ENCODE assay signal across 8 cellular contexts in genomic region chr5:43191740-43192557, GRCh38. TPM values are rescaled to one million over a fixed set of nuclear protein-coding genes. Genes with fewer than 3 reads are reported as not detected.
DNase-seq lines count a peak whose midpoint lies in the region; ATAC-seq lines count a peak whose summit lies in the region.

Gene NIM1K, plus strand, starts transcription at chr5:43192225. Its CDS starts 53,551 bp downstream, at chr5:43245776.

- intact Hi-C loops in activated T-helper 1 cell treated with anti-CD3 and anti-CD28 coated beads, Interleukin-12 subunit alpha, Interleukin-12 subunit beta, Interleukin-2, Interleukin-4 antibody, amounts not matched to agents 30 ng/mL and 10 ng/mL and 1 ng/mL, durations not matched to agents 14 hours and 24 hours and 36 hours (cut with micrococcal nuclease): loop anchor here (2.0 to 5.0 kb wide), 5 partner anchors 117 to 291 kb away; partner anchors contain the start of gene TMEM267

- POLR2A ChIA-PET in naive thymus-derived CD8-positive, alpha-beta T cell (lab: Charles Lee): interaction anchor here (0.5 to 0.6 kb wide), 2 partner anchors 210 to 292 kb away, joined by 3 to 6 read pairs; partner anchors contain the start of gene TMEM267

- H3K9me3 Mint-ChIP-seq in activated T-helper 1 cell treated with anti-CD3 and anti-CD28 coated beads, Interleukin-12 subunit alpha, Interleukin-12 subunit beta, Interleukin-2, Interleukin-4 antibody, amounts not matched to agents 30 ng/mL and 10 ng/mL and 1 ng/mL, durations not matched to agents 14 hours and 24 hours and 36 hours: no peaks in the 10 kb centered on the region
- H3K9me3 Mint-ChIP-seq in naive thymus-derived CD8-positive, alpha-beta T cell: peaks cover 0 to 1% (median 0%) of the 10 kb centered on the region in 9 donors

- DNase-seq in NCI-H1436 (lab: John Stamatoyannopoulos, UW) (peak; percentile 23), NCI-H1436 treated with DMSO at 0.1 percent for 48 hours (lab: John Stamatoyannopoulos, UW) (no peak), NCI-H510A (lab: John Stamatoyannopoulos, UW) (peak; percentile 36), fibroblast of peridontal ligament (ENCODE audit: extremely low read depth) (peak; percentile 25), superior temporal gyrus (ENCODE audit: extremely low spot score) (peak; percentile 83)
- peak; percentile 39 for DNase-seq in activated T-helper 1 cell treated with anti-CD3 and anti-CD28 coated beads, Interleukin-12 subunit alpha, Interleukin-12 subunit beta, Interleukin-2, Interleukin-4 antibody, amounts not matched to agents 30 ng/mL and 10 ng/mL and 1 ng/mL, durations not matched to agents 14 hours and 24 hours and 36 hours (ENCODE audit: low spot score)
- DNase-seq in naive thymus-derived CD8-positive, alpha-beta T cell: peak in 9 of 10 donors; percentile 5 to 37 (median 21)

- peaks cover 1% of the 10 kb centered on the region for H3K36me3 Mint-ChIP-seq in activated T-helper 1 cell treated with anti-CD3 and anti-CD28 coated beads, Interleukin-12 subunit alpha, Interleukin-12 subunit beta, Interleukin-2, Interleukin-4 antibody, amounts not matched to agents 30 ng/mL and 10 ng/mL and 1 ng/mL, durations not matched to agents 14 hours and 24 hours and 36 hours (ENCODE audit: low read depth)
- peaks cover 2 to 6% (median 4%) of the 10 kb centered on the region in 3 donors for H3K36me3 Mint-ChIP-seq in naive thymus-derived CD8-positive, alpha-beta T cell

- peak; percentile 74 for ATAC-seq in HG02870 (IDR thresholded peaks at IDR 0.05; ENCODE audit: unreplicated experiment)
- peak; percentile 41 to 54 for ATAC-seq in naive thymus-derived CD8-positive, alpha-beta T cell

- peak within 1 kb of the TSS; percentile 85 for H3K4me3 Mint-ChIP-seq in activated T-helper 1 cell treated with anti-CD3 and anti-CD28 coated beads, Interleukin-12 subunit alpha, Interleukin-12 subunit beta, Interleukin-2, Interleukin-4 antibody, amounts not matched to agents 30 ng/mL and 10 ng/mL and 1 ng/mL, durations not matched to agents 14 hours and 24 hours and 36 hours
- peak within 1 kb of the TSS; percentile 80 to 95 (median 87) for H3K4me3 Mint-ChIP-seq in naive thymus-derived CD8-positive, alpha-beta T cell

- peaks cover 22% of the 10 kb centered on the region for H3K27me3 Mint-ChIP-seq in activated T-helper 1 cell treated with anti-CD3 and anti-CD28 coated beads, Interleukin-12 subunit alpha, Interleukin-12 subunit beta, Interleukin-2, Interleukin-4 antibody, amounts not matched to agents 30 ng/mL and 10 ng/mL and 1 ng/mL, durations not matched to agents 14 hours and 24 hours and 36 hours (ENCODE audit: insufficient read depth)
- H3K27me3 Mint-ChIP-seq in naive thymus-derived CD8-positive, alpha-beta T cell: peaks cover 11 to 28% (median 21%) of the 10 kb centered on the region in 5 donors

- peak within 1 kb of the TSS; percentile 89 for H3K27ac Mint-ChIP-seq in activated T-helper 1 cell treated with anti-CD3 and anti-CD28 coated beads, Interleukin-12 subunit alpha, Interleukin-12 subunit beta, Interleukin-2, Interleukin-4 antibody, amounts not matched to agents 30 ng/mL and 10 ng/mL and 1 ng/mL, durations not matched to agents 14 hours and 24 hours and 36 hours
- peak within 1 kb of the TSS in 9 of 10 donors; percentile 16 to 95 (median 77) for H3K27ac Mint-ChIP-seq in naive thymus-derived CD8-positive, alpha-beta T cell

- peaks cover 40% of the 10 kb centered on the region for H3K4me1 Mint-ChIP-seq in activated T-helper 1 cell treated with anti-CD3 and anti-CD28 coated beads, Interleukin-12 subunit alpha, Interleukin-12 subunit beta, Interleukin-2, Interleukin-4 antibody, amounts not matched to agents 30 ng/mL and 10 ng/mL and 1 ng/mL, durations not matched to agents 14 hours and 24 hours and 36 hours (ENCODE audit: low read depth)
- peaks cover 8 to 33% (median 28%) of the 10 kb centered on the region in 4 donors for H3K4me1 Mint-ChIP-seq in naive thymus-derived CD8-positive, alpha-beta T cell

RNA-seq across cellular contexts. Expression of gene NIM1K, which starts in this region (rescaled TPM):
- 0.39 and 0.67 TPM in 2 replicates for total RNA-seq in activated T-helper 1 cell treated with anti-CD3 and anti-CD28 coated beads, Interleukin-12 subunit alpha, Interleukin-12 subunit beta, Interleukin-2, Interleukin-4 antibody, amounts not matched to agents 30 ng/mL and 10 ng/mL and 1 ng/mL, durations not matched to agents 14 hours and 24 hours and 36 hours
- under 1 TPM; 0.26 to 0.74 TPM for total RNA-seq in naive thymus-derived CD8-positive, alpha-beta T cell
- polyA plus RNA-seq in naive thymus-derived CD8-positive, alpha-beta T cell: not detected

Comparison
In these comparisons a context has a peak if more than half of its experiments do, and no peak if none do; other contexts are left out.
1. Peak in DNase-seq in activated T-helper 1 cell treated with anti-CD3 and anti-CD28 coated beads, Interleukin-12 subunit alpha, Interleukin-12 subunit beta, Interleukin-2, Interleukin-4 antibody, amounts not matched to agents 30 ng/mL and 10 ng/mL and 1 ng/mL, durations not matched to agents 14 hours and 24 hours and 36 hours; RNA of the gene not detected or under 1 TPM.
2. Peak in DNase-seq and ATAC-seq in naive thymus-derived CD8-positive, alpha-beta T cell; RNA of the gene not detected or under 1 TPM.